9 cellular contexts compared by ENCODE assay signal in genomic region chr2:16218651-16219050, GRCh38.
DNase-seq lines count a peak whose midpoint lies in the region; ATAC-seq and TF ChIP-seq lines count a peak whose summit lies in the region.
"Had no signal": no experiment of that assay in that cellular context is flagged by ENCODE, and none has a peak within 500 bp of the region (broad histone marks: within the 10 kb centered on the region; RNA-seq: fewer than 3 reads in every experiment).

No MANE protein-coding gene starts in this region.

- no peak for TF ChIP-seq POLR2A in Peyer's patch (IDR thresholded peaks at IDR 0.05)

- ATAC-seq in GM18511 (IDR thresholded peaks at IDR 0.05; ENCODE audit: unreplicated experiment) (peak; percentile 55), GM21367 (IDR thresholded peaks at IDR 0.05; ENCODE audit: unreplicated experiment) (no peak)

- H3K27me3 ChIP-seq in Caco-2 (replicated peaks; ENCODE audit: control insufficient read depth, insufficient read depth, low read length) (no peaks in the 10 kb centered on the region), Peyer's patch (no peaks in the 10 kb centered on the region)

- H3K9me3 ChIP-seq in Caco-2 (no peaks in the 10 kb centered on the region), Peyer's patch (no peaks in the 10 kb centered on the region)

- CTCF ChIA-PET in Caco-2 (lab: Charles Lee): interaction anchor here (0.6 to 1.7 kb wide), 2 partner anchors 279 to 421 kb away, joined by 3 to 7 read pairs; no protein-coding TSS in a partner anchor

- POLR2A ChIA-PET in Caco-2 (lab: Charles Lee): no interaction called here

- peak; percentile 37 to 53 for TF ChIP-seq CTCF in Caco-2 (IDR thresholded peaks at IDR 0.05; ENCODE audit: insufficient read depth in 1 of 2, low read depth in 1 of 2, low read length in 1 of 2, severe bottlenecking in 1 of 2, unreplicated experiment in 1 of 2)
- TF ChIP-seq CTCF in Peyer's patch (IDR thresholded peaks at IDR 0.05): peak in 4 of 6 experiments; percentile 16 to 66 (median 56)

- H3K27ac ChIP-seq in Peyer's patch: no peak overlapping the region
- H3K27ac ChIP-seq: SK-N-MC had no signal

- no peaks in the 10 kb centered on the region for H3K4me1 Mint-ChIP-seq in Caco-2 (ENCODE audit: low read depth, unreplicated experiment)
- no peaks in the 10 kb centered on the region for H3K4me1 Mint-ChIP-seq in T-helper 2 cell treated with Interferon-gamma antibody and Interleukin-4, amounts not matched to agents 5 μg/mL and 100 μg/mL, for 36 hours (ENCODE audit: low read depth)

- intact Hi-C loops in Caco-2 (cut with micrococcal nuclease; ENCODE audit: unreplicated experiment): loop anchor here (2.0 kb wide), 2 partner anchors 64 to 278 kb away; partner anchors contain the start of gene MYCN

- peaks cover 4% of the 10 kb centered on the region; the same call in 1 of the 2 replicates for H3K4me1 ChIP-seq in Caco-2
- no peaks in the 10 kb centered on the region for H3K4me1 ChIP-seq in Peyer's patch

- H3K27ac Mint-ChIP-seq in Caco-2 (ENCODE audit: unreplicated experiment): no peak overlapping the region
- H3K27ac Mint-ChIP-seq in T-helper 2 cell treated with Interferon-gamma antibody and Interleukin-4, amounts not matched to agents 5 μg/mL and 100 μg/mL, for 36 hours: no peak overlapping the region

- no TSS peak for BruUV-seq in Caco-2 (replicated peaks; lab: Mats Ljungman, UMichigan)

- H3K36me3 ChIP-seq in Caco-2 (ENCODE audit: control insufficient read depth, insufficient read depth, low read length): no peaks in the 10 kb centered on the region
- H3K36me3 ChIP-seq in Peyer's patch: no peaks in the 10 kb centered on the region

- H3K9me3 Mint-ChIP-seq in Caco-2 (ENCODE audit: unreplicated experiment): no peaks in the 10 kb centered on the region
- H3K9me3 Mint-ChIP-seq in T-helper 2 cell treated with Interferon-gamma antibody and Interleukin-4, amounts not matched to agents 5 μg/mL and 100 μg/mL, for 36 hours: no peaks in the 10 kb centered on the region

- H3K4me3 Mint-ChIP-seq in Caco-2 (ENCODE audit: unreplicated experiment): no peak overlapping the region
- no peak overlapping the region for H3K4me3 Mint-ChIP-seq in T-helper 2 cell treated with Interferon-gamma antibody and Interleukin-4, amounts not matched to agents 5 μg/mL and 100 μg/mL, for 36 hours

- no peaks in the 10 kb centered on the region for H3K27me3 Mint-ChIP-seq in Caco-2 (ENCODE audit: insufficient read depth, unreplicated experiment)
- H3K27me3 Mint-ChIP-seq in T-helper 2 cell treated with Interferon-gamma antibody and Interleukin-4, amounts not matched to agents 5 μg/mL and 100 μg/mL, for 36 hours (ENCODE audit: low read depth): no peaks in the 10 kb centered on the region

- H3K4me3 ChIP-seq in Caco-2 (ENCODE audit: low read depth, low read length): no peak overlapping the region
- no peak overlapping the region for H3K4me3 ChIP-seq in Peyer's patch
- H3K4me3 ChIP-seq: SK-N-MC had no signal

- H3K36me3 Mint-ChIP-seq in Caco-2 (ENCODE audit: insufficient read depth, unreplicated experiment): no peaks in the 10 kb centered on the region
- no peaks in the 10 kb centered on the region for H3K36me3 Mint-ChIP-seq in T-helper 2 cell treated with Interferon-gamma antibody and Interleukin-4, amounts not matched to agents 5 μg/mL and 100 μg/mL, for 36 hours (ENCODE audit: low read depth)

- peak; percentile 54 to 55 for DNase-seq in Caco-2
- DNase-seq in Peyer's patch: peak in 1 of 3 donors; percentile 60
- peak; percentile 5 for DNase-seq in kidney tubule cell (ENCODE audit: low spot score)
- DNase-seq in T-helper 2 cell treated with Interferon-gamma antibody and Interleukin-4, amounts not matched to agents 5 μg/mL and 100 μg/mL, for 36 hours (ENCODE audit: low spot score): no peak
- DNase-seq in T-helper 1 cell: no peak
- DNase-seq in HPDE6-E6E7 (ENCODE audit: extremely low spot score): no peak

Comparison
In these comparisons a context has a peak if more than half of its experiments do, and no peak if none do; other contexts are left out.
1. DNase-seq: peak in Caco-2 (2 of 2) and kidney tubule cell (single experiment); none in T-helper 2 cell treated with Interferon-gamma antibody and Interleukin-4, amounts not matched to agents 5 μg/mL and 100 μg/mL, for 36 hours (single experiment), T-helper 1 cell (0 of 5) and HPDE6-E6E7 (single experiment).